Comparison of ENCODE assay signal across 7 cellular contexts in genomic region chr17:4900231-4901107, GRCh38. TPM values are rescaled to one million over a fixed set of nuclear protein-coding genes. Genes with fewer than 3 reads are reported as not detected.
DNase-seq lines count a peak whose midpoint lies in the region; ATAC-seq, FAIRE-seq and TF ChIP-seq lines count a peak whose summit lies in the region.

No MANE protein-coding gene starts in this region.

- peak overlapping the region; percentile 32 to 49 for H3K27ac ChIP-seq in uterus

- CTCF ChIA-PET in WTC11 (lab: Charles Lee): interaction anchor here (0.6 to 2.8 kb wide), 13 partner anchors 8 to 344 kb away, joined by 3 to 38 read pairs (median 4); partner anchors contain the start of genes ARRB2, RNF167, SLC25A11 and SPAG7

- H3K36me3 ChIP-seq in uterus: no peaks in the 10 kb centered on the region

- H3K4me3 Mint-ChIP-seq in WTC11: peak overlapping the region; percentile 81

- ATAC-seq in WTC11: peak; percentile 40

- H3K9me3 Mint-ChIP-seq in WTC11: no peaks in the 10 kb centered on the region

- peaks cover 16% of the 10 kb centered on the region for H3K4me1 Mint-ChIP-seq in WTC11

- no peak for TF ChIP-seq POLR2A in uterus (IDR thresholded peaks at IDR 0.05)

- peaks cover 5% of the 10 kb centered on the region for H3K27me3 Mint-ChIP-seq in WTC11 (ENCODE audit: low read depth)

- peaks cover 5% of the 10 kb centered on the region; the same call in 1 of the 2 replicates for H3K36me3 Mint-ChIP-seq in WTC11

- no peak for FAIRE-seq in RCC 7860 (lab: Jason Lieb, UNC)

- H3K4me3 ChIP-seq in uterus: peak overlapping the region in 1 of 2 donors; percentile 41

- POLR2A ChIA-PET in WTC11 (lab: Charles Lee): interaction anchor here (0.5 to 2.0 kb wide), 5 partner anchors 9 to 68 kb away, joined by 3 to 12 read pairs (median 5); partner anchors contain the start of genes ENO3 and SPAG7

- TF ChIP-seq CTCF in WTC11 (IDR thresholded peaks at IDR 0.05) (no peak), uterus (IDR thresholded peaks at IDR 0.05) (no peak)

- no peaks in the 10 kb centered on the region for H3K9me3 ChIP-seq in uterus

- no peaks in the 10 kb centered on the region for H3K4me1 ChIP-seq in uterus

- intact Hi-C loops in uterus (cut with DNase I; ENCODE audit: low total_unique reads): no loop called here

- peaks cover 0 to 4% of the 10 kb centered on the region in 2 donors for H3K27me3 ChIP-seq in uterus

- no peak overlapping the region for H3K27ac Mint-ChIP-seq in WTC11

- peak; percentile 83 for DNase-seq in WTC11 (ENCODE audit: low spot score)
- DNase-seq in central memory CD4-positive, alpha-beta T cell: peak; percentile 80
- peak; percentile 63 for DNase-seq in mucosa of gallbladder (ENCODE audit: low spot score)
- no peak for DNase-seq in uterus
- no peak for DNase-seq in cerebellar nuclear complex (lab: John Stamatoyannopoulos, UW)
- DNase-seq in RCC 7860 (ENCODE audit: low spot score): no peak
- DNase-seq in HCEC 1CT: no peak

TF ChIP-seq in WTC11, 78 proteins besides CTCF, POLR2A, EP300 and RAD21:
- TF ChIP-seq ZBTB21 (CRISPR knock-in tag; IDR thresholded peaks at IDR 0.05; ENCODE audit: borderline replicate concordance) (peak; percentile 92), ERG (CRISPR knock-in tag; IDR thresholded peaks at IDR 0.05) (no peak), KAT7 (CRISPR knock-in tag; IDR thresholded peaks at IDR 0.05; ENCODE audit: borderline replicate concordance) (no peak), RELA (CRISPR knock-in tag; IDR thresholded peaks at IDR 0.05; ENCODE audit: borderline replicate concordance) (0 out of 2 replicates have a peak, but pooled peaks have one; percentile 29), MYBL2 (CRISPR knock-in tag; IDR thresholded peaks at IDR 0.05) (no peak), CREB1 (CRISPR knock-in tag; IDR thresholded peaks at IDR 0.05) (no peak), NR1H2 (CRISPR knock-in tag; IDR thresholded peaks at IDR 0.05) (no peak), SP1 (CRISPR knock-in tag; conservative IDR thresholded peaks at IDR 0.05) (0 out of 2 replicates have a peak, but pooled peaks have one; percentile 28), ZNF281 (CRISPR knock-in tag; IDR thresholded peaks at IDR 0.05) (no peak), TCF7 (CRISPR knock-in tag; IDR thresholded peaks at IDR 0.05; ENCODE audit: low read depth) (no peak), PRDM15 (CRISPR knock-in tag; IDR thresholded peaks at IDR 0.05) (peak; percentile 76), ZNF416 (CRISPR knock-in tag; IDR thresholded peaks at IDR 0.05) (no peak), ESRRA (CRISPR knock-in tag; IDR thresholded peaks at IDR 0.05; ENCODE audit: borderline replicate concordance) (no peak)
- TF ChIP-seq, protein P1, sequence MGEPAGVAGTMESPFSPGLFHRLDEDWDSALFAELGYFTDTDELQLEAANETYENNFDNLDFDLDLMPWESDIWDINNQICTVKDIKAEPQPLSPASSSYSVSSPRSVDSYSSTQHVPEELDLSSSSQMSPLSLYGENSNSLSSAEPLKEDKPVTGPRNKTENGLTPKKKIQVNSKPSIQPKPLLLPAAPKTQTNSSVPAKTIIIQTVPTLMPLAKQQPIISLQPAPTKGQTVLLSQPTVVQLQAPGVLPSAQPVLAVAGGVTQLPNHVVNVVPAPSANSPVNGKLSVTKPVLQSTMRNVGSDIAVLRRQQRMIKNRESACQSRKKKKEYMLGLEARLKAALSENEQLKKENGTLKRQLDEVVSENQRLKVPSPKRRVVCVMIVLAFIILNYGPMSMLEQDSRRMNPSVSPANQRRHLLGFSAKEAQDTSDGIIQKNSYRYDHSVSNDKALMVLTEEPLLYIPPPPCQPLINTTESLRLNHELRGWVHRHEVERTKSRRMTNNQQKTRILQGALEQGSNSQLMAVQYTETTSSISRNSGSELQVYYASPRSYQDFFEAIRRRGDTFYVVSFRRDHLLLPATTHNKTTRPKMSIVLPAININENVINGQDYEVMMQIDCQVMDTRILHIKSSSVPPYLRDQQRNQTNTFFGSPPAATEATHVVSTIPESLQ (CRISPR knock-in tag; IDR thresholded peaks at IDR 0.05): no peak
- TF ChIP-seq, protein P2, sequence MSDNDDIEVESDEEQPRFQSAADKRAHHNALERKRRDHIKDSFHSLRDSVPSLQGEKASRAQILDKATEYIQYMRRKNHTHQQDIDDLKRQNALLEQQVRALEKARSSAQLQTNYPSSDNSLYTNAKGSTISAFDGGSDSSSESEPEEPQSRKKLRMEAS (CRISPR knock-in tag; IDR thresholded peaks at IDR 0.05): 0 out of 2 replicates have a peak, but pooled peaks have one; percentile 14

RNA-seq across cellular contexts. Expression of gene C17orf107, which starts 1.1 kb away (rescaled TPM):
- 8.2 to 8.7 TPM (median 8.7 TPM) in 3 replicates for total RNA-seq in WTC11 (2021)
- 8.8 TPM for total RNA-seq in mucosa of gallbladder
- total RNA-seq in uterus: 1 to 10 TPM in 3 of 4 donors, not detected in 1; 2.9 to 6.6 (median 3.5) TPM

RNA-seq across cellular contexts. Expression of gene CHRNE, which starts 2.4 kb away (rescaled TPM):
- total RNA-seq in WTC11 (2021) (0.64 to 0.78 TPM (median 0.70 TPM) in 3 replicates), mucosa of gallbladder (9.4 TPM), uterus (under 1 TPM in 2 of 4 donors, not detected in 2; 0.79 to 0.83 TPM)

RNA-seq across cellular contexts. Expression of gene GP1BA, which starts 31.6 kb away (rescaled TPM):
- not detected in 3 replicates for total RNA-seq in WTC11 (2021)
- not detected for total RNA-seq in mucosa of gallbladder
- not detected for total RNA-seq in uterus

RNA-seq across cellular contexts. Expression of gene SLC25A11, which starts 39.4 kb away (rescaled TPM):
- 73.7 to 83.3 TPM (median 76.8 TPM) in 3 replicates for total RNA-seq in WTC11 (2021)
- total RNA-seq in mucosa of gallbladder: 68.9 TPM
- total RNA-seq in uterus: 10 to 100 TPM in 3 of 4 donors, 1 to 10 TPM in 1; 9.5 to 58.2 (median 42.9) TPM

RNA-seq across cellular contexts. Expression of gene RNF167, which starts 39.6 kb away (rescaled TPM):
- total RNA-seq in WTC11 (2021) (121 to 143 TPM (median 122 TPM) in 3 replicates), mucosa of gallbladder (140 TPM), uterus (100 to 1,000 TPM in 1 of 4 donors, 10 to 100 TPM in 3; 14.8 to 100 (median 53.1) TPM)

Comparison
In these comparisons a context has a peak if more than half of its experiments do, and no peak if none do; other contexts are left out.
1. DNase-seq: peak in WTC11 (single experiment), central memory CD4-positive, alpha-beta T cell (single experiment) and mucosa of gallbladder (single experiment); none in uterus (0 of 2), cerebellar nuclear complex (0 of 2), RCC 7860 (single experiment) and HCEC 1CT (single experiment).